In genomic region chr1:27861436-27861835, GRCh38 we compare ENCODE assay signal across 22 cellular contexts.
"Had no signal": no experiment of that assay in that cellular context is flagged by ENCODE, and none has a peak within 500 bp of the region (broad histone marks: within the 10 kb centered on the region; RNA-seq: fewer than 3 reads in every experiment).

No MANE protein-coding gene starts in this region.

- H3K9me3 ChIP-seq: body of pancreas, heart right ventricle, right lobe of liver, upper lobe of left lung had no signal

- ATAC-seq: activated T-cell treated with anti-CD3 and anti-CD28 coated beads, Interleukin-2, amount 50 U/mL, for 72 hours; body of pancreas; heart right ventricle; left colon; right lobe of liver had no signal

- H3K27me3 Mint-ChIP-seq: activated CD4-positive, alpha-beta memory T cell treated with anti-CD3 and anti-CD28 coated beads for 36 hours had no signal

- H3K27ac ChIP-seq: body of pancreas, cardiac muscle cell, right lobe of liver had no signal

- H3K36me3 ChIP-seq: cardiac muscle cell, heart right ventricle, right lobe of liver, upper lobe of left lung had no signal

- H3K27me3 ChIP-seq: body of pancreas, cardiac muscle cell, heart right ventricle, right lobe of liver, upper lobe of left lung had no signal

- DNase-seq: activated CD4-positive, alpha-beta memory T cell treated with anti-CD3 and anti-CD28 coated beads for 36 hours; activated CD4-positive, alpha-beta T cell treated with anti-CD3 and anti-CD28 coated beads for 4 hours; activated CD4-positive, CD25-positive, alpha-beta regulatory T cell; activated effector memory CD4-positive, alpha-beta T cell treated with anti-CD3 and anti-CD28 coated beads, Interleukin-2, amount 50 U/mL, for 16 hours; activated naive CD4-positive, alpha-beta T cell treated with anti-CD3 and anti-CD28 coated beads, Interleukin-2, amount 10 ng/mL, durations not matched to agents 7 days and 5 days; activated T-cell treated with anti-CD3 and anti-CD28 coated beads, Interleukin-2, amount 50 U/mL, for 72 hours; anterior cingulate cortex; body of pancreas; dermis blood vessel endothelial cell; effector CD8-positive, alpha-beta T cell; erythroblast; foreskin fibroblast; heart right ventricle; islet precursor cell; left colon; mesenchymal stem cell; occipital lobe; stimulated activated CD4-positive, alpha-beta T cell treated with anti-CD3 and anti-CD28 coated beads, Interleukin-1b, Interleukin-23, amount 100 ng/mL, for 48 hours; upper lobe of left lung had no signal

- H3K4me1 ChIP-seq: right lobe of liver had no signal

- H3K4me3 Mint-ChIP-seq: activated CD4-positive, alpha-beta memory T cell treated with anti-CD3 and anti-CD28 coated beads for 36 hours; activated naive CD4-positive, alpha-beta T cell treated with anti-CD3 and anti-CD28 coated beads, Interleukin-2, amount 10 ng/mL, durations not matched to agents 7 days and 5 days; activated T-cell treated with anti-CD3 and anti-CD28 coated beads, Interleukin-2, amount 50 U/mL, for 72 hours had no signal

- H3K27ac Mint-ChIP-seq: activated CD4-positive, alpha-beta memory T cell treated with anti-CD3 and anti-CD28 coated beads for 36 hours; activated naive CD4-positive, alpha-beta T cell treated with anti-CD3 and anti-CD28 coated beads, Interleukin-2, amount 10 ng/mL, durations not matched to agents 7 days and 5 days; activated T-cell treated with anti-CD3 and anti-CD28 coated beads, Interleukin-2, amount 50 U/mL, for 72 hours had no signal

- H3K36me3 Mint-ChIP-seq: activated CD4-positive, alpha-beta memory T cell treated with anti-CD3 and anti-CD28 coated beads for 36 hours; activated naive CD4-positive, alpha-beta T cell treated with anti-CD3 and anti-CD28 coated beads, Interleukin-2, amount 10 ng/mL, durations not matched to agents 7 days and 5 days had no signal

- H3K4me3 ChIP-seq: body of pancreas, cardiac muscle cell, right lobe of liver, skin epidermis, upper lobe of left lung had no signal

- H3K9me3 Mint-ChIP-seq: activated CD4-positive, alpha-beta memory T cell treated with anti-CD3 and anti-CD28 coated beads for 36 hours; activated naive CD4-positive, alpha-beta T cell treated with anti-CD3 and anti-CD28 coated beads, Interleukin-2, amount 10 ng/mL, durations not matched to agents 7 days and 5 days; activated T-cell treated with anti-CD3 and anti-CD28 coated beads, Interleukin-2, amount 50 U/mL, for 72 hours had no signal
